25 cellular contexts compared by ENCODE assay signal in genomic region chr5:88193896-88194295, GRCh38.
"Had no signal": no experiment of that assay in that cellular context is flagged by ENCODE, and none has a peak within 500 bp of the region (broad histone marks: within the 10 kb centered on the region; RNA-seq: fewer than 3 reads in every experiment).

No MANE protein-coding gene starts in this region.

- H3K27ac Mint-ChIP-seq: activated CD4-positive, alpha-beta T cell treated with anti-CD3 and anti-CD28 coated beads for 36 hours; activated naive CD8-positive, alpha-beta T cell; activated T-helper 2 cell treated with anti-CD3 and anti-CD28 coated beads, Interferon-gamma antibody, Interleukin-2, Interleukin-4, amounts not matched to agents 10 μg/mL and 5 μg/mL and 100 μg/mL, durations not matched to agents 14 hours and 24 hours and 36 hours; stimulated activated effector memory CD8-positive, alpha-beta T cell treated with anti-CD3 and anti-CD28 coated beads, Interleukin-12 subunit alpha, Interleukin-12 subunit beta, amount 100 ng/mL, for 72 hours; stimulated activated naive CD8-positive, alpha-beta T cell treated with anti-CD3 and anti-CD28 coated beads, Interleukin-15, amount 100 ng/mL, for 72 hours; WTC11 had no signal

- ATAC-seq: activated CD4-positive, alpha-beta T cell treated with anti-CD3 and anti-CD28 coated beads for 36 hours; activated T-cell treated with anti-CD3 and anti-CD28 coated beads, Interleukin-2, amount 50 U/mL, for 4 hours; left lobe of liver; lower lobe of right lung; mucosa of descending colon; right cardiac atrium; stimulated activated effector memory CD8-positive, alpha-beta T cell treated with anti-CD3 and anti-CD28 coated beads, Interleukin-12 subunit alpha, Interleukin-12 subunit beta, amount 100 ng/mL, for 72 hours; stimulated activated naive CD8-positive, alpha-beta T cell treated with anti-CD3 and anti-CD28 coated beads, Interleukin-15, amount 100 ng/mL, for 72 hours; WTC11 had no signal

- H3K27me3 Mint-ChIP-seq: activated CD4-positive, alpha-beta T cell treated with anti-CD3 and anti-CD28 coated beads for 36 hours; activated naive CD8-positive, alpha-beta T cell; stimulated activated naive CD8-positive, alpha-beta T cell treated with anti-CD3 and anti-CD28 coated beads, Interleukin-15, amount 100 ng/mL, for 72 hours had no signal

- H3K79me2 ChIP-seq: parathyroid adenoma had no signal

- H3K36me3 ChIP-seq: adrenal gland had no signal

- DNase-seq: activated CD4-positive, alpha-beta T cell treated with anti-CD3 and anti-CD28 coated beads for 36 hours; activated CD4-positive, alpha-beta T cell treated with anti-CD3 and anti-CD28 coated beads, Interleukin-2, amount 50 U/mL, for 48 hours; activated CD8-positive, alpha-beta memory T cell treated with anti-CD3 and anti-CD28 coated beads, Interleukin-2, amount 50 U/mL, for 48 hours; activated naive CD4-positive, alpha-beta T cell; activated T-cell treated with anti-CD3 and anti-CD28 coated beads, Interleukin-2, amount 50 U/mL, for 4 hours; adrenal gland; central memory CD4-positive, alpha-beta T cell; dermis blood vessel endothelial cell; effector CD8-positive, alpha-beta T cell; erythroblast; foreskin fibroblast; lower lobe of right lung; mesendoderm; mucosa of descending colon; nucleus accumbens; right cardiac atrium; stimulated activated CD4-positive, alpha-beta T cell treated with anti-CD3 and anti-CD28 coated beads, Interleukin-2, amount 100 ng/mL, for 24 hours; stimulated activated naive CD8-positive, alpha-beta T cell treated with anti-CD3 and anti-CD28 coated beads, Interleukin-15, amount 100 ng/mL, for 72 hours; tibial artery had no signal

- H3K4me1 Mint-ChIP-seq: activated CD4-positive, alpha-beta T cell treated with anti-CD3 and anti-CD28 coated beads for 36 hours; stimulated activated effector memory CD8-positive, alpha-beta T cell treated with anti-CD3 and anti-CD28 coated beads, Interleukin-12 subunit alpha, Interleukin-12 subunit beta, amount 100 ng/mL, for 72 hours had no signal

- H3K4me3 ChIP-seq: adrenal gland, lower lobe of right lung, mucosa of descending colon, tibial artery had no signal

- H3K4me3 Mint-ChIP-seq: activated CD4-positive, alpha-beta T cell treated with anti-CD3 and anti-CD28 coated beads for 36 hours; activated naive CD8-positive, alpha-beta T cell; activated T-cell treated with anti-CD3 and anti-CD28 coated beads, Interleukin-2, amount 50 U/mL, for 4 hours; stimulated activated effector memory CD8-positive, alpha-beta T cell treated with anti-CD3 and anti-CD28 coated beads, Interleukin-12 subunit alpha, Interleukin-12 subunit beta, amount 100 ng/mL, for 72 hours; stimulated activated naive CD8-positive, alpha-beta T cell treated with anti-CD3 and anti-CD28 coated beads, Interleukin-15, amount 100 ng/mL, for 72 hours; WTC11 had no signal

- H2AFZ ChIP-seq: parathyroid adenoma had no signal

- H3K27ac ChIP-seq: adrenal gland, lower lobe of right lung, parathyroid adenoma, tibial artery had no signal

- H3K27me3 ChIP-seq: adrenal gland, tibial artery had no signal

- H3K9ac ChIP-seq: parathyroid adenoma had no signal

- H3K4me1 ChIP-seq: adrenal gland, lower lobe of right lung, parathyroid adenoma, tibial artery had no signal
